Comparison of ENCODE assay signal across 7 cellular contexts in genomic region chr2:87128761-87129553, GRCh38.
DNase-seq lines count a peak whose midpoint lies in the region; ATAC-seq and TF ChIP-seq lines count a peak whose summit lies in the region.
"Not testable (repeated sequence)": the region's sequence is repeated elsewhere in the genome, so short reads cannot be mapped to it uniquely, and the experiment has no call there.

No MANE protein-coding gene starts in this region.

- not testable (repeated sequence) for H3K27me3 Mint-ChIP-seq in CD4-positive, alpha-beta T cell; T-helper 17 cell; activated CD4-positive, alpha-beta memory T cell treated with anti-CD3 and anti-CD28 coated beads for 36 hours; activated T-cell treated with anti-CD3 and anti-CD28 coated beads, Interleukin-2, amount 50 U/mL, for 4 hours (ENCODE audit: low read depth); activated naive CD4-positive, alpha-beta T cell treated with anti-CD3 and anti-CD28 coated beads, Interleukin-2, amount 10 ng/mL, durations not matched to agents 7 days and 5 days; activated naive CD8-positive, alpha-beta T cell treated with anti-CD3 and anti-CD28 coated beads, Interleukin-2, amount 50 U/mL, for 24 hours; stimulated activated memory B cell treated with anti-CD40 and anti-IgM and Interleukin-4, amounts not matched to agents 10 μg/mL and 1 μg/mL and 100 μg/mL, for 72 hours

- intact Hi-C loops in CD4-positive, alpha-beta T cell (cut with DNase I, micrococcal nuclease); activated CD4-positive, alpha-beta memory T cell treated with anti-CD3 and anti-CD28 coated beads for 36 hours (cut with micrococcal nuclease): not testable (repeated sequence)

- H3K27ac Mint-ChIP-seq in CD4-positive, alpha-beta T cell; stimulated activated memory B cell treated with anti-CD40 and anti-IgM and Interleukin-4, amounts not matched to agents 10 μg/mL and 1 μg/mL and 100 μg/mL, for 72 hours: not testable (repeated sequence)
- peak overlapping the region; percentile 72 for H3K27ac Mint-ChIP-seq in T-helper 17 cell
- peak overlapping the region; percentile 70 for H3K27ac Mint-ChIP-seq in activated CD4-positive, alpha-beta memory T cell treated with anti-CD3 and anti-CD28 coated beads for 36 hours
- peak overlapping the region; percentile 87 for H3K27ac Mint-ChIP-seq in activated naive CD4-positive, alpha-beta T cell treated with anti-CD3 and anti-CD28 coated beads, Interleukin-2, amount 10 ng/mL, durations not matched to agents 7 days and 5 days
- peak overlapping the region; percentile 77 for H3K27ac Mint-ChIP-seq in activated naive CD8-positive, alpha-beta T cell treated with anti-CD3 and anti-CD28 coated beads, Interleukin-2, amount 50 U/mL, for 24 hours

- H3K4me1 Mint-ChIP-seq in CD4-positive, alpha-beta T cell (ENCODE audit: low read depth); T-helper 17 cell; activated CD4-positive, alpha-beta memory T cell treated with anti-CD3 and anti-CD28 coated beads for 36 hours (ENCODE audit: low read depth); activated T-cell treated with anti-CD3 and anti-CD28 coated beads, Interleukin-2, amount 50 U/mL, for 4 hours (ENCODE audit: low read depth); activated naive CD4-positive, alpha-beta T cell treated with anti-CD3 and anti-CD28 coated beads, Interleukin-2, amount 10 ng/mL, durations not matched to agents 7 days and 5 days; activated naive CD8-positive, alpha-beta T cell treated with anti-CD3 and anti-CD28 coated beads, Interleukin-2, amount 50 U/mL, for 24 hours; stimulated activated memory B cell treated with anti-CD40 and anti-IgM and Interleukin-4, amounts not matched to agents 10 μg/mL and 1 μg/mL and 100 μg/mL, for 72 hours: not testable (repeated sequence)

- H3K36me3 Mint-ChIP-seq in CD4-positive, alpha-beta T cell (ENCODE audit: low read depth); T-helper 17 cell (ENCODE audit: low read depth); activated CD4-positive, alpha-beta memory T cell treated with anti-CD3 and anti-CD28 coated beads for 36 hours; activated T-cell treated with anti-CD3 and anti-CD28 coated beads, Interleukin-2, amount 50 U/mL, for 4 hours (ENCODE audit: insufficient read depth); activated naive CD4-positive, alpha-beta T cell treated with anti-CD3 and anti-CD28 coated beads, Interleukin-2, amount 10 ng/mL, durations not matched to agents 7 days and 5 days; activated naive CD8-positive, alpha-beta T cell treated with anti-CD3 and anti-CD28 coated beads, Interleukin-2, amount 50 U/mL, for 24 hours (ENCODE audit: low read depth); stimulated activated memory B cell treated with anti-CD40 and anti-IgM and Interleukin-4, amounts not matched to agents 10 μg/mL and 1 μg/mL and 100 μg/mL, for 72 hours: not testable (repeated sequence)

- peak overlapping the region; percentile 45 for H3K4me3 Mint-ChIP-seq in CD4-positive, alpha-beta T cell
- H3K4me3 Mint-ChIP-seq in T-helper 17 cell, result peak overlapping the region; percentile 77
- peak overlapping the region; percentile 7 for H3K4me3 Mint-ChIP-seq in activated CD4-positive, alpha-beta memory T cell treated with anti-CD3 and anti-CD28 coated beads for 36 hours
- H3K4me3 Mint-ChIP-seq in activated T-cell treated with anti-CD3 and anti-CD28 coated beads, Interleukin-2, amount 50 U/mL, for 4 hours; stimulated activated memory B cell treated with anti-CD40 and anti-IgM and Interleukin-4, amounts not matched to agents 10 μg/mL and 1 μg/mL and 100 μg/mL, for 72 hours: not testable (repeated sequence)
- peak overlapping the region; percentile 57 for H3K4me3 Mint-ChIP-seq in activated naive CD4-positive, alpha-beta T cell treated with anti-CD3 and anti-CD28 coated beads, Interleukin-2, amount 10 ng/mL, durations not matched to agents 7 days and 5 days
- peak overlapping the region; percentile 55 for H3K4me3 Mint-ChIP-seq in activated naive CD8-positive, alpha-beta T cell treated with anti-CD3 and anti-CD28 coated beads, Interleukin-2, amount 50 U/mL, for 24 hours

- not testable (repeated sequence) for H3K27ac ChIP-seq in CD4-positive, alpha-beta T cell (ENCODE audit: low read depth, low read length)

- H3K9me3 Mint-ChIP-seq in CD4-positive, alpha-beta T cell; activated CD4-positive, alpha-beta memory T cell treated with anti-CD3 and anti-CD28 coated beads for 36 hours; activated T-cell treated with anti-CD3 and anti-CD28 coated beads, Interleukin-2, amount 50 U/mL, for 4 hours; activated naive CD4-positive, alpha-beta T cell treated with anti-CD3 and anti-CD28 coated beads, Interleukin-2, amount 10 ng/mL, durations not matched to agents 7 days and 5 days; activated naive CD8-positive, alpha-beta T cell treated with anti-CD3 and anti-CD28 coated beads, Interleukin-2, amount 50 U/mL, for 24 hours; stimulated activated memory B cell treated with anti-CD40 and anti-IgM and Interleukin-4, amounts not matched to agents 10 μg/mL and 1 μg/mL and 100 μg/mL, for 72 hours: not testable (repeated sequence)

- not testable (repeated sequence) for ATAC-seq in CD4-positive, alpha-beta T cell (ENCODE audit: poor library complexity)
- peak; percentile 93 for ATAC-seq in T-helper 17 cell
- ATAC-seq in activated T-cell treated with anti-CD3 and anti-CD28 coated beads, Interleukin-2, amount 50 U/mL, for 4 hours, result peak; percentile 84 to 88
- peak; percentile 90 for ATAC-seq in activated naive CD8-positive, alpha-beta T cell treated with anti-CD3 and anti-CD28 coated beads, Interleukin-2, amount 50 U/mL, for 24 hours
- peak; percentile 47 for ATAC-seq in stimulated activated memory B cell treated with anti-CD40 and anti-IgM and Interleukin-4, amounts not matched to agents 10 μg/mL and 1 μg/mL and 100 μg/mL, for 72 hours

- not testable (repeated sequence) for H3K27me3 ChIP-seq in CD4-positive, alpha-beta T cell (ENCODE audit: control insufficient read depth, insufficient read depth, low read length)

- POLR2A ChIA-PET in CD4-positive, alpha-beta T cell (lab: Charles Lee); activated CD4-positive, alpha-beta memory T cell treated with anti-CD3 and anti-CD28 coated beads for 36 hours (lab: Charles Lee): not testable (repeated sequence)

- CTCF ChIA-PET in CD4-positive, alpha-beta T cell (lab: Charles Lee); activated CD4-positive, alpha-beta memory T cell treated with anti-CD3 and anti-CD28 coated beads for 36 hours (lab: Charles Lee); activated naive CD4-positive, alpha-beta T cell treated with anti-CD3 and anti-CD28 coated beads, Interleukin-2, amount 10 ng/mL, durations not matched to agents 7 days and 5 days (lab: Charles Lee): not testable (repeated sequence)

- not testable (repeated sequence) for H3K9me3 ChIP-seq in CD4-positive, alpha-beta T cell (ENCODE audit: control insufficient read depth, low read length); T-helper 17 cell (ENCODE audit: control insufficient read depth, low read length, poor library complexity, severe bottlenecking)

- DNase-seq in CD4-positive, alpha-beta T cell; T-helper 17 cell; activated CD4-positive, alpha-beta memory T cell treated with anti-CD3 and anti-CD28 coated beads for 36 hours; activated T-cell treated with anti-CD3 and anti-CD28 coated beads, Interleukin-2, amount 50 U/mL, for 4 hours; activated naive CD4-positive, alpha-beta T cell treated with anti-CD3 and anti-CD28 coated beads, Interleukin-2, amount 10 ng/mL, durations not matched to agents 7 days and 5 days; activated naive CD8-positive, alpha-beta T cell treated with anti-CD3 and anti-CD28 coated beads, Interleukin-2, amount 50 U/mL, for 24 hours: not testable (repeated sequence)

- not testable (repeated sequence) for TF ChIP-seq CTCF in CD4-positive, alpha-beta T cell (IDR thresholded peaks at IDR 0.05)
